Comparison of ENCODE assay signal across 1 cellular context in the genomic region with DNA sequence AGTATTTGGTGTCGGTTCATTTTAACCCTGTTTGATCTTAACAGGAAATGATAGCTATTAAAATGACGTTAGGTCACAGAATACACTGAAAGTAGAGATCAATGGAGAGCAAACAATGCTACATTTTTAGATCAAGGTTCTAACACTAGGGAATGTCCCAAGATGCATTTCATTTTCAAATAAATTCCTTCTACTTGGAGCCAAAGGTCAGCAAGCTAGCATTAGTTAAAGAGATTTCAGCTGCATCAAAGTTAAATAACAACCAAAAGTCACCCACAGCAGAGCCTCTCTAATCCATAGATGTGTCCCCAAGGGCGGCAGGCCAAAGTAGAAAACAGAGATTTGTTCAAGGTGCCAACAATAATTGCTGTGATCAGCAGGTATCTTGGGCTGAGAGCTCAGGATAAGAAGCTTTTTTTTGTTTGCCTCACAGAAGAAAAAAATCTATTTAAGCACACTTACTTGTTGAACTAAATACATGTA.
TF ChIP-seq lines count a peak whose summit lies in the region.

No MANE protein-coding gene starts in this region.

TF ChIP-seq in HepG2, 621 proteins besides CTCF, POLR2A, EP300 and RAD21 (continued from another document and continues in another):
- TF ChIP-seq MLX (CRISPR knock-in tag; IDR thresholded peaks at IDR 0.05) (peak; percentile 47; the same call in 1 of the 2 replicates), ZNF766 (CRISPR knock-in tag; IDR thresholded peaks at IDR 0.05; ENCODE audit: borderline replicate concordance) (no peak), RBFOX2 (IDR thresholded peaks at IDR 0.05; ENCODE audit: low read depth, low read length) (0 out of 2 replicates have a peak, but pooled peaks have one; percentile 27), KLF16 (CRISPR knock-in tag; IDR thresholded peaks at IDR 0.05) (peak in 1 of 2 experiments; percentile 71; a peak in 2 of 4 replicates), ZUFSP (CRISPR knock-in tag; IDR thresholded peaks at IDR 0.05; ENCODE audit: borderline replicate concordance) (no peak), ZFP62 (CRISPR knock-in tag; IDR thresholded peaks at IDR 0.05) (no peak), NFKBIZ (CRISPR knock-in tag; IDR thresholded peaks at IDR 0.05) (peak; percentile 75), ZNF180 (CRISPR knock-in tag; IDR thresholded peaks at IDR 0.05; ENCODE audit: borderline replicate concordance, low read depth) (no peak), TCF7 (IDR thresholded peaks at IDR 0.05; ENCODE audit: low read depth) (peak; percentile 99), SALL1 (CRISPR knock-in tag; IDR thresholded peaks at IDR 0.05) (peak; percentile 91), EED (CRISPR knock-in tag; IDR thresholded peaks at IDR 0.05) (no peak), ZNF367 (CRISPR knock-in tag; IDR thresholded peaks at IDR 0.05; ENCODE audit: borderline replicate concordance) (no peak), GATA4 (IDR thresholded peaks at IDR 0.05; ENCODE audit: borderline replicate concordance, low read depth) (peak; percentile 86; the same call in 1 of the 2 replicates), FOXP4 (CRISPR knock-in tag; IDR thresholded peaks at IDR 0.05) (peak; percentile 96), MAX (IDR thresholded peaks at IDR 0.05) (no peak), HIVEP1 (CRISPR knock-in tag; IDR thresholded peaks at IDR 0.05) (no peak), ZNF564 (CRISPR knock-in tag; IDR thresholded peaks at IDR 0.05) (no peak), ZNF547 (CRISPR knock-in tag; IDR thresholded peaks at IDR 0.05) (no peak), MYC (CRISPR knock-in tag; IDR thresholded peaks at IDR 0.05; ENCODE audit: borderline replicate concordance) (no peak), ZNF572 (CRISPR knock-in tag; IDR thresholded peaks at IDR 0.05) (no peak), KAT8 (CRISPR knock-in tag; IDR thresholded peaks at IDR 0.05) (peak; percentile 83; the same call in 1 of the 2 replicates), JUN (CRISPR knock-in tag; IDR thresholded peaks at IDR 0.05) (peak; percentile 88), SRF (IDR thresholded peaks at IDR 0.05; ENCODE audit: low read depth, low read length) (0 out of 2 replicates have a peak, but pooled peaks have one; percentile 32), BCL6 (CRISPR knock-in tag; IDR thresholded peaks at IDR 0.05) (peak; percentile 90), ERF (CRISPR knock-in tag; IDR thresholded peaks at IDR 0.05) (peak; percentile 83), MED8 (CRISPR knock-in tag; IDR thresholded peaks at IDR 0.05; ENCODE audit: insufficient replicate concordance) (peak; percentile 77)
- TF ChIP-seq, protein P1, sequence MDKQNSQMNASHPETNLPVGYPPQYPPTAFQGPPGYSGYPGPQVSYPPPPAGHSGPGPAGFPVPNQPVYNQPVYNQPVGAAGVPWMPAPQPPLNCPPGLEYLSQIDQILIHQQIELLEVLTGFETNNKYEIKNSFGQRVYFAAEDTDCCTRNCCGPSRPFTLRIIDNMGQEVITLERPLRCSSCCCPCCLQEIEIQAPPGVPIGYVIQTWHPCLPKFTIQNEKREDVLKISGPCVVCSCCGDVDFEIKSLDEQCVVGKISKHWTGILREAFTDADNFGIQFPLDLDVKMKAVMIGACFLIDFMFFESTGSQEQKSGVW (CRISPR knock-in tag; IDR thresholded peaks at IDR 0.05; ENCODE audit: borderline replicate concordance), result no peak; the same call in 1 of the 2 replicates
- TF ChIP-seq, protein P2, sequence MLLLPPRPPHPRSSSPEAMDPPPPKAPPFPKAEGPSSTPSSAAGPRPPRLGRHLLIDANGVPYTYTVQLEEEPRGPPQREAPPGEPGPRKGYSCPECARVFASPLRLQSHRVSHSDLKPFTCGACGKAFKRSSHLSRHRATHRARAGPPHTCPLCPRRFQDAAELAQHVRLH (CRISPR knock-in tag; IDR thresholded peaks at IDR 0.05; ENCODE audit: borderline replicate concordance, low read depth), result peak; percentile 48; the same call in 1 of the 2 replicates
- TF ChIP-seq, protein P3, sequence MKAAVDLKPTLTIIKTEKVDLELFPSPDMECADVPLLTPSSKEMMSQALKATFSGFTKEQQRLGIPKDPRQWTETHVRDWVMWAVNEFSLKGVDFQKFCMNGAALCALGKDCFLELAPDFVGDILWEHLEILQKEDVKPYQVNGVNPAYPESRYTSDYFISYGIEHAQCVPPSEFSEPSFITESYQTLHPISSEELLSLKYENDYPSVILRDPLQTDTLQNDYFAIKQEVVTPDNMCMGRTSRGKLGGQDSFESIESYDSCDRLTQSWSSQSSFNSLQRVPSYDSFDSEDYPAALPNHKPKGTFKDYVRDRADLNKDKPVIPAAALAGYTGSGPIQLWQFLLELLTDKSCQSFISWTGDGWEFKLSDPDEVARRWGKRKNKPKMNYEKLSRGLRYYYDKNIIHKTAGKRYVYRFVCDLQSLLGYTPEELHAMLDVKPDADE (CRISPR knock-in tag; IDR thresholded peaks at IDR 0.05), result no peak
- TF ChIP-seq, protein P4, sequence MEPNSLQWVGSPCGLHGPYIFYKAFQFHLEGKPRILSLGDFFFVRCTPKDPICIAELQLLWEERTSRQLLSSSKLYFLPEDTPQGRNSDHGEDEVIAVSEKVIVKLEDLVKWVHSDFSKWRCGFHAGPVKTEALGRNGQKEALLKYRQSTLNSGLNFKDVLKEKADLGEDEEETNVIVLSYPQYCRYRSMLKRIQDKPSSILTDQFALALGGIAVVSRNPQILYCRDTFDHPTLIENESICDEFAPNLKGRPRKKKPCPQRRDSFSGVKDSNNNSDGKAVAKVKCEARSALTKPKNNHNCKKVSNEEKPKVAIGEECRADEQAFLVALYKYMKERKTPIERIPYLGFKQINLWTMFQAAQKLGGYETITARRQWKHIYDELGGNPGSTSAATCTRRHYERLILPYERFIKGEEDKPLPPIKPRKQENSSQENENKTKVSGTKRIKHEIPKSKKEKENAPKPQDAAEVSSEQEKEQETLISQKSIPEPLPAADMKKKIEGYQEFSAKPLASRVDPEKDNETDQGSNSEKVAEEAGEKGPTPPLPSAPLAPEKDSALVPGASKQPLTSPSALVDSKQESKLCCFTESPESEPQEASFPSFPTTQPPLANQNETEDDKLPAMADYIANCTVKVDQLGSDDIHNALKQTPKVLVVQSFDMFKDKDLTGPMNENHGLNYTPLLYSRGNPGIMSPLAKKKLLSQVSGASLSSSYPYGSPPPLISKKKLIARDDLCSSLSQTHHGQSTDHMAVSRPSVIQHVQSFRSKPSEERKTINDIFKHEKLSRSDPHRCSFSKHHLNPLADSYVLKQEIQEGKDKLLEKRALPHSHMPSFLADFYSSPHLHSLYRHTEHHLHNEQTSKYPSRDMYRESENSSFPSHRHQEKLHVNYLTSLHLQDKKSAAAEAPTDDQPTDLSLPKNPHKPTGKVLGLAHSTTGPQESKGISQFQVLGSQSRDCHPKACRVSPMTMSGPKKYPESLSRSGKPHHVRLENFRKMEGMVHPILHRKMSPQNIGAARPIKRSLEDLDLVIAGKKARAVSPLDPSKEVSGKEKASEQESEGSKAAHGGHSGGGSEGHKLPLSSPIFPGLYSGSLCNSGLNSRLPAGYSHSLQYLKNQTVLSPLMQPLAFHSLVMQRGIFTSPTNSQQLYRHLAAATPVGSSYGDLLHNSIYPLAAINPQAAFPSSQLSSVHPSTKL (CRISPR knock-in tag; IDR thresholded peaks at IDR 0.05), result peak; percentile 100
- TF ChIP-seq, protein P5, sequence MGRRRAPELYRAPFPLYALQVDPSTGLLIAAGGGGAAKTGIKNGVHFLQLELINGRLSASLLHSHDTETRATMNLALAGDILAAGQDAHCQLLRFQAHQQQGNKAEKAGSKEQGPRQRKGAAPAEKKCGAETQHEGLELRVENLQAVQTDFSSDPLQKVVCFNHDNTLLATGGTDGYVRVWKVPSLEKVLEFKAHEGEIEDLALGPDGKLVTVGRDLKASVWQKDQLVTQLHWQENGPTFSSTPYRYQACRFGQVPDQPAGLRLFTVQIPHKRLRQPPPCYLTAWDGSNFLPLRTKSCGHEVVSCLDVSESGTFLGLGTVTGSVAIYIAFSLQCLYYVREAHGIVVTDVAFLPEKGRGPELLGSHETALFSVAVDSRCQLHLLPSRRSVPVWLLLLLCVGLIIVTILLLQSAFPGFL (CRISPR knock-in tag; IDR thresholded peaks at IDR 0.05), result no peak
- TF ChIP-seq, protein P6, sequence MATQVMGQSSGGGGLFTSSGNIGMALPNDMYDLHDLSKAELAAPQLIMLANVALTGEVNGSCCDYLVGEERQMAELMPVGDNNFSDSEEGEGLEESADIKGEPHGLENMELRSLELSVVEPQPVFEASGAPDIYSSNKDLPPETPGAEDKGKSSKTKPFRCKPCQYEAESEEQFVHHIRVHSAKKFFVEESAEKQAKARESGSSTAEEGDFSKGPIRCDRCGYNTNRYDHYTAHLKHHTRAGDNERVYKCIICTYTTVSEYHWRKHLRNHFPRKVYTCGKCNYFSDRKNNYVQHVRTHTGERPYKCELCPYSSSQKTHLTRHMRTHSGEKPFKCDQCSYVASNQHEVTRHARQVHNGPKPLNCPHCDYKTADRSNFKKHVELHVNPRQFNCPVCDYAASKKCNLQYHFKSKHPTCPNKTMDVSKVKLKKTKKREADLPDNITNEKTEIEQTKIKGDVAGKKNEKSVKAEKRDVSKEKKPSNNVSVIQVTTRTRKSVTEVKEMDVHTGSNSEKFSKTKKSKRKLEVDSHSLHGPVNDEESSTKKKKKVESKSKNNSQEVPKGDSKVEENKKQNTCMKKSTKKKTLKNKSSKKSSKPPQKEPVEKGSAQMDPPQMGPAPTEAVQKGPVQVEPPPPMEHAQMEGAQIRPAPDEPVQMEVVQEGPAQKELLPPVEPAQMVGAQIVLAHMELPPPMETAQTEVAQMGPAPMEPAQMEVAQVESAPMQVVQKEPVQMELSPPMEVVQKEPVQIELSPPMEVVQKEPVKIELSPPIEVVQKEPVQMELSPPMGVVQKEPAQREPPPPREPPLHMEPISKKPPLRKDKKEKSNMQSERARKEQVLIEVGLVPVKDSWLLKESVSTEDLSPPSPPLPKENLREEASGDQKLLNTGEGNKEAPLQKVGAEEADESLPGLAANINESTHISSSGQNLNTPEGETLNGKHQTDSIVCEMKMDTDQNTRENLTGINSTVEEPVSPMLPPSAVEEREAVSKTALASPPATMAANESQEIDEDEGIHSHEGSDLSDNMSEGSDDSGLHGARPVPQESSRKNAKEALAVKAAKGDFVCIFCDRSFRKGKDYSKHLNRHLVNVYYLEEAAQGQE (IDR thresholded peaks at IDR 0.05; ENCODE audit: borderline replicate concordance in 1 of 2, low read depth in 1 of 2, low read length in 2 of 2), result peak in 1 of 2 experiments; percentile 70; a peak in 1 of 4 replicates
- TF ChIP-seq, protein P7, sequence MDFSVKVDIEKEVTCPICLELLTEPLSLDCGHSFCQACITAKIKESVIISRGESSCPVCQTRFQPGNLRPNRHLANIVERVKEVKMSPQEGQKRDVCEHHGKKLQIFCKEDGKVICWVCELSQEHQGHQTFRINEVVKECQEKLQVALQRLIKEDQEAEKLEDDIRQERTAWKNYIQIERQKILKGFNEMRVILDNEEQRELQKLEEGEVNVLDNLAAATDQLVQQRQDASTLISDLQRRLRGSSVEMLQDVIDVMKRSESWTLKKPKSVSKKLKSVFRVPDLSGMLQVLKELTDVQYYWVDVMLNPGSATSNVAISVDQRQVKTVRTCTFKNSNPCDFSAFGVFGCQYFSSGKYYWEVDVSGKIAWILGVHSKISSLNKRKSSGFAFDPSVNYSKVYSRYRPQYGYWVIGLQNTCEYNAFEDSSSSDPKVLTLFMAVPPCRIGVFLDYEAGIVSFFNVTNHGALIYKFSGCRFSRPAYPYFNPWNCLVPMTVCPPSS (IDR thresholded peaks at IDR 0.05), result no peak
- TF ChIP-seq, protein P8, sequence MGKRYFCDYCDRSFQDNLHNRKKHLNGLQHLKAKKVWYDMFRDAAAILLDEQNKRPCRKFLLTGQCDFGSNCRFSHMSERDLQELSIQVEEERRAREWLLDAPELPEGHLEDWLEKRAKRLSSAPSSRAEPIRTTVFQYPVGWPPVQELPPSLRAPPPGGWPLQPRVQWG (CRISPR knock-in tag; IDR thresholded peaks at IDR 0.05; ENCODE audit: borderline replicate concordance, low read depth), result no peak
